ENCODE assay signal across 32 cellular contexts in genomic region chr10:50271564-50272250, GRCh38.
"Had no signal": no experiment of that assay in that cellular context is flagged by ENCODE, and none has a peak within 500 bp of the region (broad histone marks: within the 10 kb centered on the region; RNA-seq: fewer than 3 reads in every experiment).

No MANE protein-coding gene starts in this region.

- H3K27me3 ChIP-seq: ascending aorta, left lung, vagina had no signal

- H3K4me1 Mint-ChIP-seq: activated CD4-positive, alpha-beta T cell treated with anti-CD3 and anti-CD28 coated beads, Interleukin-2, amount 10 ng/mL, durations not matched to agents 24 days and 14 days; activated naive CD4-positive, alpha-beta T cell treated with anti-CD3 and anti-CD28 coated beads, Interleukin-2, amount 10 ng/mL, durations not matched to agents 7 days and 5 days; brain; nephron progenitor cell; stimulated activated naive CD8-positive, alpha-beta T cell treated with anti-CD3 and anti-CD28 coated beads, Interleukin-15, amount 100 ng/mL, for 72 hours had no signal

- H3K27ac Mint-ChIP-seq: activated CD4-positive, alpha-beta memory T cell treated with anti-CD3 and anti-CD28 coated beads for 36 hours; activated CD4-positive, alpha-beta T cell treated with anti-CD3 and anti-CD28 coated beads, Interleukin-2, amount 10 ng/mL, durations not matched to agents 24 days and 14 days; activated naive CD4-positive, alpha-beta T cell treated with anti-CD3 and anti-CD28 coated beads, Interleukin-2, amount 10 ng/mL, durations not matched to agents 7 days and 5 days; activated naive CD8-positive, alpha-beta T cell treated with anti-CD3 and anti-CD28 coated beads, Interleukin-2, amount 10 ng/mL, durations not matched to agents 7 days and 5 days; activated T-cell treated with anti-CD3 and anti-CD28 coated beads, Interleukin-2, amount 50 U/mL, for 24 hours; brain; nephron progenitor cell; progenitor cell of endocrine pancreas; stimulated activated memory B cell treated with anti-CD40 and anti-IgM and Interleukin-4, amounts not matched to agents 10 μg/mL and 1 μg/mL and 100 μg/mL, for 72 hours; T-helper 1 cell treated with Interleukin-12 subunit alpha and Interleukin-12 subunit beta and Interleukin-4 antibody, amounts not matched to agents 30 μg/mL and 1 μg/mL, for 36 hours; type B pancreatic cell had no signal

- DNase-seq: activated CD4-positive, alpha-beta memory T cell treated with anti-CD3 and anti-CD28 coated beads for 36 hours; activated CD4-positive, alpha-beta T cell treated with anti-CD3 and anti-CD28 coated beads, Interleukin-2, amount 10 ng/mL, durations not matched to agents 24 days and 14 days; activated CD4-positive, CD25-positive, alpha-beta regulatory T cell treated with anti-CD3 and anti-CD28 coated beads, Interleukin-2, amount 50 U/mL, for 72 hours; activated CD8-positive, alpha-beta memory T cell treated with anti-CD3 and anti-CD28 coated beads, Interleukin-2, amount 50 U/mL, for 4 hours; activated gamma-delta T cell; activated naive CD4-positive, alpha-beta T cell treated with anti-CD3 and anti-CD28 coated beads, Interleukin-2, amount 10 ng/mL, durations not matched to agents 7 days and 5 days; activated naive CD8-positive, alpha-beta T cell treated with anti-CD3 and anti-CD28 coated beads, Interleukin-2, amount 10 ng/mL, durations not matched to agents 7 days and 5 days; activated T-cell treated with anti-CD3 and anti-CD28 coated beads, Interleukin-2, amount 50 U/mL, for 24 hours; cortex of kidney; foreskin fibroblast; heart right ventricle; left lung; naive B cell; nephron progenitor cell; retina; stimulated activated CD4-positive, alpha-beta T cell treated with anti-CD3 and anti-CD28 coated beads, Interleukin-1b, Interleukin-23, amount 100 ng/mL, for 48 hours; stimulated activated CD4-positive, alpha-beta T cell treated with anti-CD3 and anti-CD28 coated beads, Interleukin-4, amount 100 ng/mL, for 4 hours; stimulated activated CD8-positive, alpha-beta memory T cell treated with anti-CD3 and anti-CD28 coated beads, Interleukin-4, amount 100 ng/mL, for 48 hours; stimulated activated naive CD8-positive, alpha-beta T cell treated with anti-CD3 and anti-CD28 coated beads, Interleukin-15, amount 100 ng/mL, for 72 hours; substantia nigra; T-helper 9 cell had no signal

- ATAC-seq: heart right ventricle; left lung; stimulated activated memory B cell treated with anti-CD40 and anti-IgM and Interleukin-4, amounts not matched to agents 10 μg/mL and 1 μg/mL and 100 μg/mL, for 72 hours; stimulated activated naive CD8-positive, alpha-beta T cell treated with anti-CD3 and anti-CD28 coated beads, Interleukin-15, amount 100 ng/mL, for 72 hours had no signal

- H3K9me3 Mint-ChIP-seq: activated CD4-positive, alpha-beta memory T cell treated with anti-CD3 and anti-CD28 coated beads for 36 hours; activated CD4-positive, alpha-beta T cell treated with anti-CD3 and anti-CD28 coated beads, Interleukin-2, amount 10 ng/mL, durations not matched to agents 24 days and 14 days; activated naive CD4-positive, alpha-beta T cell treated with anti-CD3 and anti-CD28 coated beads, Interleukin-2, amount 10 ng/mL, durations not matched to agents 7 days and 5 days; activated naive CD8-positive, alpha-beta T cell treated with anti-CD3 and anti-CD28 coated beads, Interleukin-2, amount 10 ng/mL, durations not matched to agents 7 days and 5 days; activated T-cell treated with anti-CD3 and anti-CD28 coated beads, Interleukin-2, amount 50 U/mL, for 24 hours; stimulated activated memory B cell treated with anti-CD40 and anti-IgM and Interleukin-4, amounts not matched to agents 10 μg/mL and 1 μg/mL and 100 μg/mL, for 72 hours; stimulated activated naive CD8-positive, alpha-beta T cell treated with anti-CD3 and anti-CD28 coated beads, Interleukin-15, amount 100 ng/mL, for 72 hours; type B pancreatic cell had no signal

- H3K4me2 ChIP-seq: smooth muscle cell had no signal

- H3K27me3 Mint-ChIP-seq: stimulated activated memory B cell treated with anti-CD40 and anti-IgM and Interleukin-4, amounts not matched to agents 10 μg/mL and 1 μg/mL and 100 μg/mL, for 72 hours had no signal

- H3K9me3 ChIP-seq: ascending aorta, heart right ventricle, left lung, neutrophil, vagina had no signal

- H3K36me3 ChIP-seq: ascending aorta, heart right ventricle, left lung, neutrophil, vagina had no signal

- H3K4me3 Mint-ChIP-seq: activated CD4-positive, alpha-beta memory T cell treated with anti-CD3 and anti-CD28 coated beads for 36 hours; activated CD4-positive, alpha-beta T cell treated with anti-CD3 and anti-CD28 coated beads, Interleukin-2, amount 10 ng/mL, durations not matched to agents 24 days and 14 days; activated naive CD4-positive, alpha-beta T cell treated with anti-CD3 and anti-CD28 coated beads, Interleukin-2, amount 10 ng/mL, durations not matched to agents 7 days and 5 days; activated naive CD8-positive, alpha-beta T cell treated with anti-CD3 and anti-CD28 coated beads, Interleukin-2, amount 10 ng/mL, durations not matched to agents 7 days and 5 days; activated T-cell treated with anti-CD3 and anti-CD28 coated beads, Interleukin-2, amount 50 U/mL, for 24 hours; brain; naive B cell; nephron progenitor cell; stimulated activated memory B cell treated with anti-CD40 and anti-IgM and Interleukin-4, amounts not matched to agents 10 μg/mL and 1 μg/mL and 100 μg/mL, for 72 hours; stimulated activated naive CD8-positive, alpha-beta T cell treated with anti-CD3 and anti-CD28 coated beads, Interleukin-15, amount 100 ng/mL, for 72 hours; T-helper 1 cell treated with Interleukin-12 subunit alpha and Interleukin-12 subunit beta and Interleukin-4 antibody, amounts not matched to agents 30 μg/mL and 1 μg/mL, for 36 hours; type B pancreatic cell had no signal

- H3K4me3 ChIP-seq: ascending aorta, heart right ventricle, left lung, lung, smooth muscle cell, vagina had no signal

- H3K36me3 Mint-ChIP-seq: activated CD4-positive, alpha-beta memory T cell treated with anti-CD3 and anti-CD28 coated beads for 36 hours; activated naive CD4-positive, alpha-beta T cell treated with anti-CD3 and anti-CD28 coated beads, Interleukin-2, amount 10 ng/mL, durations not matched to agents 7 days and 5 days; activated naive CD8-positive, alpha-beta T cell treated with anti-CD3 and anti-CD28 coated beads, Interleukin-2, amount 10 ng/mL, durations not matched to agents 7 days and 5 days; brain; naive B cell; stimulated activated memory B cell treated with anti-CD40 and anti-IgM and Interleukin-4, amounts not matched to agents 10 μg/mL and 1 μg/mL and 100 μg/mL, for 72 hours; type B pancreatic cell had no signal

- H3K4me1 ChIP-seq: ascending aorta, heart right ventricle, left lung, vagina had no signal

- H3K27ac ChIP-seq: ascending aorta, heart right ventricle, left lung, neutrophil, vagina, VCaP had no signal
